ENCODE assay signal across 21 cellular contexts in genomic region chr15:61079529-61079928, GRCh38.
DNase-seq lines count a peak whose midpoint lies in the region; ATAC-seq, FAIRE-seq and TF ChIP-seq lines count a peak whose summit lies in the region.
"Had no signal": no experiment of that assay in that cellular context is flagged by ENCODE, and none has a peak within 500 bp of the region (broad histone marks: within the 10 kb centered on the region; RNA-seq: fewer than 3 reads in every experiment).

No MANE protein-coding gene starts in this region.

- peaks cover 29% of the 10 kb centered on the region for H3K27me3 Mint-ChIP-seq in osteocyte (ENCODE audit: unreplicated experiment)

- H3K4me1 Mint-ChIP-seq in osteocyte (ENCODE audit: unreplicated experiment) = peaks cover 12% of the 10 kb centered on the region

- H3K27ac Mint-ChIP-seq in osteocyte (ENCODE audit: unreplicated experiment) = no peak overlapping the region
- H3K27ac Mint-ChIP-seq: CD4-positive, CD25-positive, alpha-beta regulatory T cell had no signal

- H3K36me3 Mint-ChIP-seq in osteocyte (ENCODE audit: unreplicated experiment) = no peaks in the 10 kb centered on the region
- H3K36me3 Mint-ChIP-seq: CD4-positive, CD25-positive, alpha-beta regulatory T cell had no signal

- H3K27ac ChIP-seq in gastrocnemius medialis (peak overlapping the region; percentile 75 to 91 (median 82)), dorsolateral prefrontal cortex (no peak overlapping the region)
- H3K27ac ChIP-seq: BLaER1 treated with 17β-estradiol and CSF1 and Interleukin-3, amounts not matched to agents 10 nM and 100 nM had no signal

- H3K36me3 ChIP-seq in bronchial epithelial cell (ENCODE audit: control insufficient read depth, insufficient read depth, low read length) = no peaks in the 10 kb centered on the region
- no peaks in the 10 kb centered on the region for H3K36me3 ChIP-seq in gastrocnemius medialis
- H3K36me3 ChIP-seq: BLaER1 treated with 17β-estradiol and CSF1 and Interleukin-3, amounts not matched to agents 10 nM and 100 nM; HAP-1 had no signal

- ATAC-seq in gastrocnemius medialis (no peak), left colon (no peak)

- DNase-seq in NCI-H748 (lab: John Stamatoyannopoulos, UW; ENCODE audit: unreplicated experiment) = peak; percentile 20
- no peak for DNase-seq in NCI-H748 treated with DMSO at 0.1 percent for 48 hours (lab: John Stamatoyannopoulos, UW)
- DNase-seq in DMS53 treated with DMSO at 0.1 percent for 48 hours (lab: John Stamatoyannopoulos, UW; ENCODE audit: unreplicated experiment) = peak; percentile 36
- no peak for DNase-seq in bronchial epithelial cell (ENCODE audit: low read depth)
- no peak for DNase-seq in gastrocnemius medialis
- DNase-seq in osteocyte (ENCODE audit: extremely low spot score, unreplicated experiment) = no peak
- DNase-seq in dorsolateral prefrontal cortex = no peak
- no peak for DNase-seq in left colon
- DNase-seq: 8988T, AML-193, Calu3, DMS 273 treated with DMSO at 0.1 percent for 48 hours, DMS79 treated with DMSO at 0.1 percent for 48 hours, EL had no signal

- no peak overlapping the region for H3K4me3 Mint-ChIP-seq in osteocyte (ENCODE audit: unreplicated experiment)
- H3K4me3 Mint-ChIP-seq: CD4-positive, CD25-positive, alpha-beta regulatory T cell had no signal

- H3K27me3 ChIP-seq in bronchial epithelial cell (ENCODE audit: control insufficient read depth, insufficient read depth, low read length) (no peaks in the 10 kb centered on the region), gastrocnemius medialis (no peaks in the 10 kb centered on the region), dorsolateral prefrontal cortex (peaks cover 0 to 3% (median 0%) of the 10 kb centered on the region in 45 donors)
- H3K27me3 ChIP-seq: BLaER1 treated with 17β-estradiol and CSF1 and Interleukin-3, amounts not matched to agents 10 nM and 100 nM had no signal

- TF ChIP-seq POLR2A in gastrocnemius medialis (IDR thresholded peaks at IDR 0.05) = no peak

- in situ Hi-C loops in gastrocnemius medialis (cut with MboI; ENCODE audit: low sequenced_read_pairs in 4 of 4) = no loop called here

- H3K9me3 ChIP-seq in gastrocnemius medialis = no peaks in the 10 kb centered on the region
- H3K9me3 ChIP-seq: BLaER1 treated with 17β-estradiol and CSF1 and Interleukin-3, amounts not matched to agents 10 nM and 100 nM had no signal

- peak; percentile 13 for FAIRE-seq in bronchial epithelial cell (lab: Jason Lieb, UNC)
- FAIRE-seq: G401.6, GM19239, H1, HTR-8/SVneo had no signal

- intact Hi-C loops in gastrocnemius medialis (cut with DNase I; ENCODE audit: low total_unique reads) = no loop called here
- intact Hi-C loops in dorsolateral prefrontal cortex (cut with DNase I) = no loop called here
- intact Hi-C loops in left colon (cut with DNase I, micrococcal nuclease) = no loop called here

- H3K4me3 ChIP-seq in bronchial epithelial cell (ENCODE audit: low read depth, low read length) (no peak overlapping the region), gastrocnemius medialis (no peak overlapping the region), dorsolateral prefrontal cortex (no peak overlapping the region)
- H3K4me3 ChIP-seq: BLaER1 treated with 17β-estradiol and CSF1 and Interleukin-3, amounts not matched to agents 10 nM and 100 nM; HAP-1 had no signal

- H3K9me3 Mint-ChIP-seq in osteocyte (ENCODE audit: unreplicated experiment) = no peaks in the 10 kb centered on the region

- peaks cover 41 to 47% of the 10 kb centered on the region in 2 donors for H3K4me1 ChIP-seq in gastrocnemius medialis
- H3K4me1 ChIP-seq: HAP-1 had no signal

- no peak for TF ChIP-seq CTCF in bronchial epithelial cell (IDR thresholded peaks at IDR 0.05; ENCODE audit: insufficient read depth, low read length, severe bottlenecking)
- no peak for TF ChIP-seq CTCF in gastrocnemius medialis (IDR thresholded peaks at IDR 0.05 in 4 of 5, conservative IDR thresholded peaks at IDR 0.05 in 1 of 5)
- no peak for TF ChIP-seq CTCF in osteocyte (IDR thresholded peaks at IDR 0.05)
- no peak for TF ChIP-seq CTCF in dorsolateral prefrontal cortex (IDR thresholded peaks at IDR 0.05 in 54 of 56, conservative IDR thresholded peaks at IDR 0.05 in 2 of 56; ENCODE audit: low read depth in 1 of 56, partially characterized antibody in 56 of 56)

Comparison
In these comparisons a context has a peak if more than half of its experiments do, and no peak if none do; other contexts are left out.
1. DNase-seq: peak in NCI-H748 (single experiment) and DMS53 treated with DMSO at 0.1 percent for 48 hours (single experiment); none in NCI-H748 treated with DMSO at 0.1 percent for 48 hours (single experiment), bronchial epithelial cell (single experiment), gastrocnemius medialis (0 of 2), osteocyte (single experiment), dorsolateral prefrontal cortex (0 of 10) and left colon (0 of 2).
2. H3K27ac ChIP-seq: peak in gastrocnemius medialis (4 of 4); none in dorsolateral prefrontal cortex (0 of 59).